Comparison of ENCODE assay signal across 16 cellular contexts in the genomic region with DNA sequence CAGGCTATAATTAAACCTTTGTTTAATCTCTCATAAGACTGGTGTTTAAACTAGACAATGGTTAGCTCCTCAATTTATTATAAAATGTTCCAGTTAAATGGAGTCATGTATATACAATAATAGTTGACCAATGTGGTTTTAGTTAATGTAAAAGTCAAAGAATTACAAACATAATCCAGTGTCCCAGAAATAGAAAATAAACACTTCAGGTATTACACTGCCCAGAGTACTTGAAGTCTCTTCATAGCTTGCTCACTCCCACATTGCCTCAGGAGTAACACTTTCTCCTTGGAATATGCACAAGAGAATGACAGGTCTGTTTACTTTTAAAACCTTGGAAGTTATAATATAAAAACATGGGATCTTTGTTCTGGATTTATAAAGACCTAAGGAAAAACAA.
DNase-seq lines count a peak whose midpoint lies in the region; ATAC-seq and TF ChIP-seq lines count a peak whose summit lies in the region.
"Had no signal": no experiment of that assay in that cellular context is flagged by ENCODE, and none has a peak within 500 bp of the region (broad histone marks: within the 10 kb centered on the region; RNA-seq: fewer than 3 reads in every experiment).

No MANE protein-coding gene starts in this region.

- intact Hi-C loops in left colon (cut with DNase I, micrococcal nuclease): no loop called here

- H3K9ac ChIP-seq in smooth muscle cell (ENCODE audit: low read depth): no peak overlapping the region
- H3K9ac ChIP-seq: parathyroid adenoma had no signal

- peaks cover 81% of the 10 kb centered on the region for H3K4me1 Mint-ChIP-seq in activated T-cell treated with anti-CD3 and anti-CD28 coated beads, Interleukin-2, amount 50 U/mL, for 24 hours (ENCODE audit: low read depth)
- H3K4me1 Mint-ChIP-seq in central memory CD8-positive, alpha-beta T cell: peaks cover 51% of the 10 kb centered on the region

- H2AFZ ChIP-seq in smooth muscle cell (ENCODE audit: low read depth): no peak overlapping the region
- H2AFZ ChIP-seq: parathyroid adenoma had no signal

- no peaks in the 10 kb centered on the region for H3K27me3 ChIP-seq in smooth muscle cell (ENCODE audit: low read depth)
- H3K27me3 ChIP-seq: SJSA1, upper lobe of left lung had no signal

- H3K4me3 Mint-ChIP-seq in activated T-cell treated with anti-CD3 and anti-CD28 coated beads, Interleukin-2, amount 50 U/mL, for 24 hours: no peak overlapping the region
- no peak overlapping the region for H3K4me3 Mint-ChIP-seq in central memory CD8-positive, alpha-beta T cell

- peaks cover 10% of the 10 kb centered on the region for H4K20me1 ChIP-seq in smooth muscle cell (ENCODE audit: low read depth)

- H3F3A ChIP-seq in smooth muscle cell (ENCODE audit: low read depth): no peaks in the 10 kb centered on the region

- ATAC-seq in central memory CD8-positive, alpha-beta T cell (replicated peaks; ENCODE audit: extremely low read depth, poor library complexity, severe bottlenecking): no peak
- no peak for ATAC-seq in left colon

- TF ChIP-seq CTCF in smooth muscle cell (IDR thresholded peaks at IDR 0.05; ENCODE audit: borderline replicate concordance, insufficient read depth, poor library complexity, severe bottlenecking): no peak

- H3K4me2 ChIP-seq in smooth muscle cell: peak overlapping the region; percentile 48

- H3K79me2 ChIP-seq in smooth muscle cell (ENCODE audit: low read depth): no peaks in the 10 kb centered on the region

- H3K27ac ChIP-seq in smooth muscle cell (ENCODE audit: low read depth): peak overlapping the region; percentile 4
- H3K27ac ChIP-seq: parathyroid adenoma, SJSA1, VCaP had no signal

- no peaks in the 10 kb centered on the region for H3K9me3 ChIP-seq in smooth muscle cell (replicated peaks; ENCODE audit: low read depth)
- H3K9me3 ChIP-seq: SJSA1, upper lobe of left lung had no signal

- peaks cover 9% of the 10 kb centered on the region for H3K4me1 ChIP-seq in smooth muscle cell (ENCODE audit: low read depth)

- no peak overlapping the region for H3K4me3 ChIP-seq in smooth muscle cell
- H3K4me3 ChIP-seq: SJSA1, upper lobe of left lung had no signal

- no peaks in the 10 kb centered on the region for H3K27me3 Mint-ChIP-seq in activated T-cell treated with anti-CD3 and anti-CD28 coated beads, Interleukin-2, amount 50 U/mL, for 24 hours
- H3K27me3 Mint-ChIP-seq in central memory CD8-positive, alpha-beta T cell: no peaks in the 10 kb centered on the region

- peaks cover 11% of the 10 kb centered on the region for H3K36me3 ChIP-seq in smooth muscle cell (ENCODE audit: low read depth)

- H3K9me3 Mint-ChIP-seq in activated T-cell treated with anti-CD3 and anti-CD28 coated beads, Interleukin-2, amount 50 U/mL, for 24 hours: no peaks in the 10 kb centered on the region
- no peaks in the 10 kb centered on the region for H3K9me3 Mint-ChIP-seq in central memory CD8-positive, alpha-beta T cell

- peaks cover 100% of the 10 kb centered on the region for H3K36me3 Mint-ChIP-seq in activated T-cell treated with anti-CD3 and anti-CD28 coated beads, Interleukin-2, amount 50 U/mL, for 24 hours (ENCODE audit: low read depth)
- peaks cover 79% of the 10 kb centered on the region for H3K36me3 Mint-ChIP-seq in central memory CD8-positive, alpha-beta T cell (ENCODE audit: insufficient read depth)

- H3K27ac Mint-ChIP-seq in activated T-cell treated with anti-CD3 and anti-CD28 coated beads, Interleukin-2, amount 50 U/mL, for 24 hours: peak overlapping the region; percentile 98
- H3K27ac Mint-ChIP-seq in central memory CD8-positive, alpha-beta T cell (ENCODE audit: low read depth): peak overlapping the region; percentile 100

- no peak for DNase-seq in activated T-cell treated with anti-CD3 and anti-CD28 coated beads, Interleukin-2, amount 50 U/mL, for 24 hours
- no peak for DNase-seq in activated T-cell treated with anti-CD3 and anti-CD28 coated beads, Interleukin-2, amount 50 U/mL, for 48 hours
- DNase-seq in NCI-H2029 (lab: John Stamatoyannopoulos, UW) (peak; percentile 43), smooth muscle cell (lab: John Stamatoyannopoulos, UW; ENCODE audit: unreplicated experiment) (no peak), left colon (no peak), putamen (ENCODE audit: low spot score) (no peak), GOT3 (lab: John Stamatoyannopoulos, UW) (no peak)
- DNase-seq in central memory CD8-positive, alpha-beta T cell (ENCODE audit: low spot score in 2 of 2): no peak
- DNase-seq: activated CD8-positive, alpha-beta memory T cell treated with anti-CD3 and anti-CD28 coated beads, Interleukin-2, amount 50 U/mL, for 48 hours; anterior cingulate cortex; cortex of kidney; stimulated activated CD4-positive, alpha-beta T cell treated with anti-CD3 and anti-CD28 coated beads, Interleukin-15, amount 100 ng/mL, for 24 hours; upper lobe of left lung had no signal
